ENCODE assay signal across 16 cellular contexts in the genomic region with DNA sequence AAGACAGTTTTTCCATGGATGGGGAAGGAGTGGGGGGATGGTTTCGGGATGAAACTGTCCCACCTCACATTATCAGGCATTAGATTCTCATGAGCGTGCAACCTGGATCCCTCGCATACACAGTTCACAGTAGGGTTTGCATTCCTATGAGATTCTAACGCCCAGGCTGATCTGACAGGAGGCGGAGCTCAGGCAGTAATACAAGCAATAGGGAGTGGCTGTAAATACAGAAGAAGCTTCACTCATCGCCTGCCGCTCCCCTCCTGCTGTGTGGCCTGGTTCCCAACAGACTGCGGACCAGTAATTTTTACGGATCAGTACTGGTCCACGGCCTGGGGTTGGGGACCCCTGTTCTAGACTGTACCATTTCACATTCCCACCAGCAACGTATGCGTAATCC.
DNase-seq lines count a peak whose midpoint lies in the region; ATAC-seq, FAIRE-seq and TF ChIP-seq lines count a peak whose summit lies in the region.
"Had no signal": no experiment of that assay in that cellular context is flagged by ENCODE, and none has a peak within 500 bp of the region (broad histone marks: within the 10 kb centered on the region; RNA-seq: fewer than 3 reads in every experiment).

No MANE protein-coding gene starts in this region.

- no peaks in the 10 kb centered on the region for H3K79me2 ChIP-seq in HCT116 (ENCODE audit: insufficient read depth, low read length)

- ATAC-seq in HCT116 (peak; percentile 22; the same call in 1 of the 2 replicates), Panc1 (peak; percentile 53), HG02840 (IDR thresholded peaks at IDR 0.05; ENCODE audit: low FRiP score, unreplicated experiment) (no peak)
- ATAC-seq: T-cell had no signal

- peaks cover 3% of the 10 kb centered on the region for H3K4me1 Mint-ChIP-seq in chondrocyte (ENCODE audit: low read depth)
- H3K4me1 Mint-ChIP-seq: T-cell had no signal

- in situ Hi-C loops in Panc1 (cut with HindIII; ENCODE audit: low pct_unique_long_range_greater_than_20kb, low sequenced_read_pairs): no loop called here

- TF ChIP-seq POLR2A in HCT116 (IDR thresholded peaks at IDR 0.05; ENCODE audit: borderline replicate concordance, extremely low read depth, insufficient read depth, insufficient read length): no peak

- H4K20me1 ChIP-seq in HCT116 (ENCODE audit: insufficient read depth): no peaks in the 10 kb centered on the region

- no peaks in the 10 kb centered on the region for H3K9me2 ChIP-seq in HCT116 (ENCODE audit: insufficient read depth)

- no peak for FAIRE-seq in small intestine (lab: Jason Lieb, UNC)

- H3K9ac ChIP-seq in HCT116 (ENCODE audit: low read length): no peak overlapping the region

- CTCF ChIA-PET in HCT116 (lab: Charles Lee): no interaction called here
- CTCF ChIA-PET in Panc1 (lab: Charles Lee): no interaction called here

- H3K27me3 ChIP-seq in HCT116 (ENCODE audit: insufficient read depth, low read length): no peaks in the 10 kb centered on the region
- no peaks in the 10 kb centered on the region for H3K27me3 ChIP-seq in Panc1 (ENCODE audit: control insufficient read depth, insufficient read depth, low read length)
- H3K27me3 ChIP-seq in small intestine (ENCODE audit: control insufficient read depth in 2 of 2, insufficient read depth in 2 of 2, low read length in 2 of 2): no peaks in the 10 kb centered on the region
- H3K27me3 ChIP-seq: SJCRH30 had no signal

- peaks cover 9% of the 10 kb centered on the region for H3K36me3 Mint-ChIP-seq in chondrocyte (ENCODE audit: low read depth)
- H3K36me3 Mint-ChIP-seq: T-cell had no signal

- H3K4me1 ChIP-seq in HCT116 (ENCODE audit: control insufficient read depth in 1 of 2, insufficient read depth in 2 of 2, low read length in 2 of 2) (no peaks in the 10 kb centered on the region), Panc1 (ENCODE audit: control insufficient read depth, insufficient read depth, low read length) (no peaks in the 10 kb centered on the region), small intestine (ENCODE audit: control insufficient read depth in 2 of 2, insufficient read depth in 1 of 2, low read depth in 1 of 2, low read length in 1 of 2) (no peaks in the 10 kb centered on the region)
- H3K4me1 ChIP-seq: Caco-2, SJCRH30 had no signal

- no peak overlapping the region for H3K27ac ChIP-seq in HCT116 (ENCODE audit: low read depth, low read length)
- H3K27ac ChIP-seq in Panc1 (ENCODE audit: low read length): no peak overlapping the region
- no peak overlapping the region for H3K27ac ChIP-seq in small intestine (ENCODE audit: low read depth in 1 of 2, low read length in 1 of 2)
- H3K27ac ChIP-seq: SJCRH30 had no signal

- TF ChIP-seq RAD21 in HCT116 (IDR thresholded peaks at IDR 0.05; ENCODE audit: low read depth): no peak

- no peaks in the 10 kb centered on the region for H3K27me3 Mint-ChIP-seq in chondrocyte (ENCODE audit: low read depth)
- H3K27me3 Mint-ChIP-seq: T-cell had no signal

- BruUV-seq in HCT116 (replicated peaks; lab: Mats Ljungman, UMichigan) (TSS peak; percentile 25), Panc1 (replicated peaks; lab: Mats Ljungman, UMichigan) (no TSS peak)

- H3K27ac Mint-ChIP-seq in chondrocyte (ENCODE audit: unreplicated experiment): no peak overlapping the region
- H3K27ac Mint-ChIP-seq: T-cell had no signal

- H3K36me3 ChIP-seq in HCT116 (ENCODE audit: control insufficient read depth in 1 of 2, insufficient read depth in 2 of 2, low read length in 2 of 2) (no peaks in the 10 kb centered on the region; a peak in 1 of 4 replicates), Panc1 (ENCODE audit: control insufficient read depth, insufficient read depth, low read length) (peaks cover 6% of the 10 kb centered on the region; the same call in 1 of the 2 replicates), small intestine (ENCODE audit: control insufficient read depth in 2 of 2, insufficient read depth in 2 of 2, low read length in 2 of 2) (no peaks in the 10 kb centered on the region)
- H3K36me3 ChIP-seq: SJCRH30 had no signal

- H3K4me3 Mint-ChIP-seq in chondrocyte (ENCODE audit: unreplicated experiment): no peak overlapping the region
- H3K4me3 Mint-ChIP-seq: T-cell had no signal

- H3K4me3 ChIP-seq in HCT116 (replicated peaks in 1 of 2; ENCODE audit: low read depth in 1 of 2, low read length in 2 of 2): no peak overlapping the region
- H3K4me3 ChIP-seq in Panc1 (ENCODE audit: low read depth in 2 of 2, low read length in 2 of 2): no peak overlapping the region
- H3K4me3 ChIP-seq in epithelial cell of esophagus (ENCODE audit: low read length): no peak overlapping the region
- H3K4me3 ChIP-seq in small intestine (ENCODE audit: low read depth in 1 of 2, low read length in 2 of 2): no peak overlapping the region
- H3K4me3 ChIP-seq: SJCRH30 had no signal

- H3K9me3 Mint-ChIP-seq in chondrocyte (ENCODE audit: low read depth): peaks cover 6% of the 10 kb centered on the region

- no peak overlapping the region for H2AFZ ChIP-seq in HCT116 (ENCODE audit: low read depth, low read length, poor library complexity, severe bottlenecking)

- H3K9me3 ChIP-seq in HCT116 (ENCODE audit: control insufficient read depth in 1 of 2, insufficient read depth in 1 of 2, low read depth in 1 of 2, low read length in 2 of 2) (no peaks in the 10 kb centered on the region), Panc1 (ENCODE audit: control insufficient read depth, insufficient read depth, low read depth, low read length) (no peaks in the 10 kb centered on the region), small intestine (ENCODE audit: control insufficient read depth, low read depth) (no peaks in the 10 kb centered on the region)
- H3K9me3 ChIP-seq: Caco-2, SJCRH30 had no signal

- 57 to 74% (median 66%) methylated on average over 12 of the region's 12 CpGs for WGBS in small intestine, 3 donors

- no peak for DNase-seq in HCT116 (ENCODE audit: low read depth, low spot score)
- no peak for DNase-seq in Panc1 (ENCODE audit: low read depth, low spot score)
- peak; percentile 37 for DNase-seq in epithelial cell of esophagus (ENCODE audit: low read depth)
- DNase-seq in small intestine: peak; percentile 25
- no peak for DNase-seq in chondrocyte (ENCODE audit: low spot score)
- no peak for DNase-seq in mesenteric fat pad (ENCODE audit: low spot score)
- DNase-seq: HCEC 1CT; KG1; NCI-H1048; NCI-H1694; NCI-H526 treated with DMSO at 0.1 percent for 48 hours; NK-92 treated with Interleukin-12 subunit alpha and Interleukin-12 subunit beta, amount 100 ng/mL, for 24 hours; SJCRH30; T-cell had no signal

- intact Hi-C loops in HCT116 (cut with micrococcal nuclease) (no loop called here), Panc1 (cut with micrococcal nuclease; ENCODE audit: unreplicated experiment) (loop anchor here (2.0 kb wide), 1 partner anchor 136 kb away; no protein-coding TSS in a partner anchor)

- H3K4me2 ChIP-seq in HCT116 (ENCODE audit: low read length): no peak overlapping the region

- POLR2A ChIA-PET in HCT116 (lab: Charles Lee) (no interaction called here), Panc1 (lab: Charles Lee) (no interaction called here)

- no peak for TF ChIP-seq CTCF in HCT116 (IDR thresholded peaks at IDR 0.05 in 2 of 3, conservative IDR thresholded peaks at IDR 0.05 in 1 of 3; ENCODE audit: borderline replicate concordance in 1 of 3, insufficient read depth in 1 of 3, low read depth in 2 of 3, low read length in 2 of 3)
- TF ChIP-seq CTCF in Panc1 (IDR thresholded peaks at IDR 0.05): no peak
- TF ChIP-seq CTCF in epithelial cell of esophagus (IDR thresholded peaks at IDR 0.05; ENCODE audit: insufficient read depth, low read depth, low read length, missing control alignments): no peak
- no peak for TF ChIP-seq CTCF in chondrocyte (IDR thresholded peaks at IDR 0.05)

- RAD21 ChIA-PET in HCT116 (lab: Charles Lee; ENCODE audit: low non-redundant PET in 1 of 2, low total read pairs in 2 of 2, uncharacterized antibody in 2 of 2, unreplicated experiment in 2 of 2): no interaction called here

TF ChIP-seq in HCT116, 20 proteins besides CTCF, POLR2A, EP300 and RAD21 (continues in another document):
- TF ChIP-seq SP1 (IDR thresholded peaks at IDR 0.05; ENCODE audit: low read depth) (no peak), CEBPB (IDR thresholded peaks at IDR 0.05; ENCODE audit: low read depth) (no peak)
- TF ChIP-seq, protein P1, sequence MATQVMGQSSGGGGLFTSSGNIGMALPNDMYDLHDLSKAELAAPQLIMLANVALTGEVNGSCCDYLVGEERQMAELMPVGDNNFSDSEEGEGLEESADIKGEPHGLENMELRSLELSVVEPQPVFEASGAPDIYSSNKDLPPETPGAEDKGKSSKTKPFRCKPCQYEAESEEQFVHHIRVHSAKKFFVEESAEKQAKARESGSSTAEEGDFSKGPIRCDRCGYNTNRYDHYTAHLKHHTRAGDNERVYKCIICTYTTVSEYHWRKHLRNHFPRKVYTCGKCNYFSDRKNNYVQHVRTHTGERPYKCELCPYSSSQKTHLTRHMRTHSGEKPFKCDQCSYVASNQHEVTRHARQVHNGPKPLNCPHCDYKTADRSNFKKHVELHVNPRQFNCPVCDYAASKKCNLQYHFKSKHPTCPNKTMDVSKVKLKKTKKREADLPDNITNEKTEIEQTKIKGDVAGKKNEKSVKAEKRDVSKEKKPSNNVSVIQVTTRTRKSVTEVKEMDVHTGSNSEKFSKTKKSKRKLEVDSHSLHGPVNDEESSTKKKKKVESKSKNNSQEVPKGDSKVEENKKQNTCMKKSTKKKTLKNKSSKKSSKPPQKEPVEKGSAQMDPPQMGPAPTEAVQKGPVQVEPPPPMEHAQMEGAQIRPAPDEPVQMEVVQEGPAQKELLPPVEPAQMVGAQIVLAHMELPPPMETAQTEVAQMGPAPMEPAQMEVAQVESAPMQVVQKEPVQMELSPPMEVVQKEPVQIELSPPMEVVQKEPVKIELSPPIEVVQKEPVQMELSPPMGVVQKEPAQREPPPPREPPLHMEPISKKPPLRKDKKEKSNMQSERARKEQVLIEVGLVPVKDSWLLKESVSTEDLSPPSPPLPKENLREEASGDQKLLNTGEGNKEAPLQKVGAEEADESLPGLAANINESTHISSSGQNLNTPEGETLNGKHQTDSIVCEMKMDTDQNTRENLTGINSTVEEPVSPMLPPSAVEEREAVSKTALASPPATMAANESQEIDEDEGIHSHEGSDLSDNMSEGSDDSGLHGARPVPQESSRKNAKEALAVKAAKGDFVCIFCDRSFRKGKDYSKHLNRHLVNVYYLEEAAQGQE (IDR thresholded peaks at IDR 0.05; ENCODE audit: low read depth): no peak

Comparison
In these comparisons a context has a peak if more than half of its experiments do, and no peak if none do; other contexts are left out.
1. DNase-seq: peak in epithelial cell of esophagus (single experiment) and small intestine (single experiment); none in HCT116 (single experiment), Panc1 (single experiment), chondrocyte (single experiment) and mesenteric fat pad (single experiment).